1 cellular context compared by ENCODE assay signal in the genomic region with DNA sequence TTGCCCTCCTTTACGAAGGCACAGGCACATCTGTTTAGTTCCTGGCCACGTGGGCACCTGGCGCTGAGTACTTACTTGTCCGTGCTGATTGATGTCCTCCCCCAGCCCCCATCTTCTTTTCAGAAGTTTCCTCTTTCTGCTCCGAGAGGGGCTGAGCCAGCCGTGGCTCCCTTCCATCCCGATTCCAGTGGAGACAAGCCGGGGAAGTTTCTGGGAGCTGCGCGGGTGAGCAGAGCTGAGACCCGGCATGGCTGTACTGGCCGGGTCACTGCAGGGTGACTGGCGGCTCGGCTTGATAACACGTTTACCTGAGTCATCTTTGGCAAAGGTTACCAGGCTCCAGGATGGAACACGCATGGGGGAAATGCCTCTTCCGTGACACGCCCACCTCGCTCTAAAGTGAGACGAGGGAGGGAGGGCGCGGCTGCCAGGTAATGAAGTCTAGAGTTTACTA.
TF ChIP-seq lines count a peak whose summit lies in the region.

No MANE protein-coding gene starts in this region.

TF ChIP-seq in WTC11, 78 proteins besides CTCF, POLR2A, EP300 and RAD21 (continued from another document):
- TF ChIP-seq, protein P1, sequence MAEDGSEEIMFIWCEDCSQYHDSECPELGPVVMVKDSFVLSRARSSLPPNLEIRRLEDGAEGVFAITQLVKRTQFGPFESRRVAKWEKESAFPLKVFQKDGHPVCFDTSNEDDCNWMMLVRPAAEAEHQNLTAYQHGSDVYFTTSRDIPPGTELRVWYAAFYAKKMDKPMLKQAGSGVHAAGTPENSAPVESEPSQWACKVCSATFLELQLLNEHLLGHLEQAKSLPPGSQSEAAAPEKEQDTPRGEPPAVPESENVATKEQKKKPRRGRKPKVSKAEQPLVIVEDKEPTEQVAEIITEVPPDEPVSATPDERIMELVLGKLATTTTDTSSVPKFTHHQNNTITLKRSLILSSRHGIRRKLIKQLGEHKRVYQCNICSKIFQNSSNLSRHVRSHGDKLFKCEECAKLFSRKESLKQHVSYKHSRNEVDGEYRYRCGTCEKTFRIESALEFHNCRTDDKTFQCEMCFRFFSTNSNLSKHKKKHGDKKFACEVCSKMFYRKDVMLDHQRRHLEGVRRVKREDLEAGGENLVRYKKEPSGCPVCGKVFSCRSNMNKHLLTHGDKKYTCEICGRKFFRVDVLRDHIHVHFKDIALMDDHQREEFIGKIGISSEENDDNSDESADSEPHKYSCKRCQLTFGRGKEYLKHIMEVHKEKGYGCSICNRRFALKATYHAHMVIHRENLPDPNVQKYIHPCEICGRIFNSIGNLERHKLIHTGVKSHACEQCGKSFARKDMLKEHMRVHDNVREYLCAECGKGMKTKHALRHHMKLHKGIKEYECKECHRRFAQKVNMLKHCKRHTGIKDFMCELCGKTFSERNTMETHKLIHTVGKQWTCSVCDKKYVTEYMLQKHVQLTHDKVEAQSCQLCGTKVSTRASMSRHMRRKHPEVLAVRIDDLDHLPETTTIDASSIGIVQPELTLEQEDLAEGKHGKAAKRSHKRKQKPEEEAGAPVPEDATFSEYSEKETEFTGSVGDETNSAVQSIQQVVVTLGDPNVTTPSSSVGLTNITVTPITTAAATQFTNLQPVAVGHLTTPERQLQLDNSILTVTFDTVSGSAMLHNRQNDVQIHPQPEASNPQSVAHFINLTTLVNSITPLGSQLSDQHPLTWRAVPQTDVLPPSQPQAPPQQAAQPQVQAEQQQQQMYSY (CRISPR knock-in tag; IDR thresholded peaks at IDR 0.05): no peak
- TF ChIP-seq KAT7 (CRISPR knock-in tag; IDR thresholded peaks at IDR 0.05; ENCODE audit: borderline replicate concordance): no peak
- TF ChIP-seq ZNF396 (CRISPR knock-in tag; IDR thresholded peaks at IDR 0.05; ENCODE audit: borderline replicate concordance): no peak
- TF ChIP-seq, protein P2, sequence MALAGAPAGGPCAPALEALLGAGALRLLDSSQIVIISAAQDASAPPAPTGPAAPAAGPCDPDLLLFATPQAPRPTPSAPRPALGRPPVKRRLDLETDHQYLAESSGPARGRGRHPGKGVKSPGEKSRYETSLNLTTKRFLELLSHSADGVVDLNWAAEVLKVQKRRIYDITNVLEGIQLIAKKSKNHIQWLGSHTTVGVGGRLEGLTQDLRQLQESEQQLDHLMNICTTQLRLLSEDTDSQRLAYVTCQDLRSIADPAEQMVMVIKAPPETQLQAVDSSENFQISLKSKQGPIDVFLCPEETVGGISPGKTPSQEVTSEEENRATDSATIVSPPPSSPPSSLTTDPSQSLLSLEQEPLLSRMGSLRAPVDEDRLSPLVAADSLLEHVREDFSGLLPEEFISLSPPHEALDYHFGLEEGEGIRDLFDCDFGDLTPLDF (CRISPR knock-in tag; IDR thresholded peaks at IDR 0.05): no peak
- no peak for TF ChIP-seq ZNF416 (CRISPR knock-in tag; IDR thresholded peaks at IDR 0.05)
